ENCODE assay signal across 9 cellular contexts in genomic region chr12:83603106-83603505, GRCh38.
"Had no signal": no experiment of that assay in that cellular context is flagged by ENCODE, and none has a peak within 500 bp of the region (broad histone marks: within the 10 kb centered on the region; RNA-seq: fewer than 3 reads in every experiment).

No MANE protein-coding gene starts in this region.

- H3K27me3 Mint-ChIP-seq: IgD-negative memory B cell had no signal

- H3K36me3 ChIP-seq: HAP-1 had no signal

- H3K4me1 ChIP-seq: HAP-1 had no signal

- DNase-seq: H7, HFFc6, Kasumi-1, KG1 had no signal

- H3K4me1 Mint-ChIP-seq: GM23338, IgD-negative memory B cell had no signal

- H3K9me3 ChIP-seq: HAP-1 had no signal

- H3K4me3 ChIP-seq: GM23338, HAP-1 had no signal

- H3K36me3 Mint-ChIP-seq: IgD-negative memory B cell had no signal

- H3K4me2 ChIP-seq: GM23338 had no signal

- H3K27ac ChIP-seq: HL-60 had no signal

- ATAC-seq: GM23338, HCT116 had no signal

- H3K4me3 Mint-ChIP-seq: GM23338, HFFc6, IgD-negative memory B cell had no signal

- H3K27ac Mint-ChIP-seq: GM23338, HFFc6, IgD-negative memory B cell had no signal

- H2AFZ ChIP-seq: GM23338 had no signal
